8 cellular contexts compared by ENCODE assay signal in the genomic region with DNA sequence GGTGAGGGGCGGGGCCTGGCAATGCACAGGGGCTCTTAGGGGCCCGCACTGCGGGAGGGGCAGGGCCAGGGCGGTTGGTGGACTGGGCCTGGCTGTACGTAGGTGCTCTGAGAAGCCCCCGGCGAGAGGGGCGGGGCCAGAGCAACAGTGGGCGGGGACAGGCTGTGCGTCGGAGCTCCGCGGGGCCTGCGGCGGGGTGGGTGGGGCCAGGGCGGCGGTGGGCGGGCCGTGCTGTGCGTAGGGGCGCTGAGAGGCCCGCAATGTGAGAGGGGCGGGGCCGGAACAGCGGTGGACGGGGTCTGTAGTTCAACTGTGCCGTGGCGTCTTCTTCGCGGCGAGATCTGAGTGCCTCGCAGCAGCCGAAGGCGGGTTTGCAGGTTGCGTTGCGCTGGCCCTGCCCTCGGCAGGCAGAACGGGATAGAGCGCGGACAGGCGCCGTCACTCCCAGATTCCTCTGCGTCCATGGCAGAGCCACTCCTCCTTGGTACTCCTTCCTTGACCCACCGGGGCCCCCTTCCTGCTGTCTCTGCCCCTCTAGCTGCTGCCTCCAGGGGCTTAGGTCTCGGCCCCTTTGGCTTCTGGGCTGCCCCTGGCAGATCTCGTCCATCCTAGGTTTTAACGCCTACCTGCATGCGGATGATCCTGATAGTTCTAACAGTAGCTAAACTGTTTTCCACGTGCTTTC. TPM values are rescaled to one million over a fixed set of nuclear protein-coding genes. Genes with fewer than 3 reads are reported as not detected.
A peak's percentile ranks its signal among the peaks of the same experiment; 100 is the strongest.
DNase-seq lines count a peak whose midpoint lies in the region; ATAC-seq and TF ChIP-seq lines count a peak whose summit lies in the region.

No MANE protein-coding gene starts in this region.

- peak overlapping the region; percentile 27 to 74 for H3K27ac ChIP-seq in ascending aorta
- peak overlapping the region; percentile 95 for H3K27ac ChIP-seq in hepatocyte

- DNase-seq in NCI-H1694 treated with DMSO at 0.1 percent for 48 hours (lab: John Stamatoyannopoulos, UW) (peak; percentile 42), T-helper 2 cell (peak; percentile 93 to 96 (median 94)), ascending aorta (ENCODE audit: low spot score in 2 of 2) (peak; percentile 55 to 92), hepatocyte (ENCODE audit: low spot score) (peak; percentile 98), retina (peak; percentile 92), cortex of kidney (lab: John Stamatoyannopoulos, UW) (no peak)

- H4K20me1 ChIP-seq in hepatocyte (ENCODE audit: insufficient read depth, poor library complexity, severe bottlenecking) = no peaks in the 10 kb centered on the region

- TF ChIP-seq CTCF in ascending aorta (IDR thresholded peaks at IDR 0.05) = no peak
- TF ChIP-seq CTCF in hepatocyte (IDR thresholded peaks at IDR 0.05; ENCODE audit: poor library complexity) = no peak

- H3K27me3 ChIP-seq in ascending aorta = no peaks in the 10 kb centered on the region
- H3K27me3 ChIP-seq in hepatocyte = no peaks in the 10 kb centered on the region

- peak overlapping the region; percentile 66 to 88 for H3K4me3 ChIP-seq in ascending aorta
- H3K4me3 ChIP-seq in hepatocyte = peak overlapping the region; percentile 71

- ATAC-seq in GM18505 (IDR thresholded peaks at IDR 0.05; ENCODE audit: unreplicated experiment) (peak; percentile 71), HG02938 (IDR thresholded peaks at IDR 0.05; ENCODE audit: unreplicated experiment) (peak; percentile 67)

- peak; percentile 60 for TF ChIP-seq POLR2A in GM18505 (IDR thresholded peaks at IDR 0.05; ENCODE audit: borderline replicate concordance, extremely low read depth, insufficient read depth, insufficient read length)

- WGBS in hepatocyte (ENCODE audit: low lambda C conversion rate, missing lambda C conversion rate) = 2% methylated on average over 29 of the region's 49 CpGs

- H3K4me1 ChIP-seq in ascending aorta = peaks cover 5 to 9% of the 10 kb centered on the region in 2 donors
- H3K4me1 ChIP-seq in hepatocyte (ENCODE audit: insufficient read depth) = peaks cover 32% of the 10 kb centered on the region

- H3K9me3 ChIP-seq in ascending aorta = no peaks in the 10 kb centered on the region
- H3K9me3 ChIP-seq in hepatocyte (ENCODE audit: low read depth) = no peaks in the 10 kb centered on the region

- no peaks in the 10 kb centered on the region for H3K9me2 ChIP-seq in hepatocyte (replicated peaks; ENCODE audit: insufficient read depth)

- peak overlapping the region; percentile 95 for H3K4me2 ChIP-seq in hepatocyte

- H2AFZ ChIP-seq in hepatocyte = peak overlapping the region; percentile 84

- no peaks in the 10 kb centered on the region for H3K36me3 ChIP-seq in ascending aorta
- H3K36me3 ChIP-seq in hepatocyte (replicated peaks; ENCODE audit: insufficient read depth, low read depth) = no peaks in the 10 kb centered on the region

- no peaks in the 10 kb centered on the region for H3K79me2 ChIP-seq in hepatocyte

- intact Hi-C loops in ascending aorta (cut with DNase I) = loop anchor here (1.0 to 2.0 kb wide), 3 partner anchors 34 to 239 kb away; partner anchors contain the start of genes CCNE1, POP4 and URI1

RNA-seq across cellular contexts. Expression of gene CCNE1, which starts 33.2 kb away (rescaled TPM):
- total RNA-seq in ascending aorta = not detected
- 17.6 and 19.9 TPM in 2 replicates for total RNA-seq in hepatocyte
- polyA plus RNA-seq in hepatocyte = 24.6 and 25.1 TPM in 2 replicates

Comparison
In these comparisons a context has a peak if more than half of its experiments do, and no peak if none do; other contexts are left out.
1. RNA of gene CCNE1, which starts 33.2 kb away (total RNA-seq): 17.6 to 19.9 TPM in hepatocyte; not detected in ascending aorta (single experiment); every median in the first group is over 10 times any median in the second.